ENCODE assay signal across 20 cellular contexts in the genomic region with DNA sequence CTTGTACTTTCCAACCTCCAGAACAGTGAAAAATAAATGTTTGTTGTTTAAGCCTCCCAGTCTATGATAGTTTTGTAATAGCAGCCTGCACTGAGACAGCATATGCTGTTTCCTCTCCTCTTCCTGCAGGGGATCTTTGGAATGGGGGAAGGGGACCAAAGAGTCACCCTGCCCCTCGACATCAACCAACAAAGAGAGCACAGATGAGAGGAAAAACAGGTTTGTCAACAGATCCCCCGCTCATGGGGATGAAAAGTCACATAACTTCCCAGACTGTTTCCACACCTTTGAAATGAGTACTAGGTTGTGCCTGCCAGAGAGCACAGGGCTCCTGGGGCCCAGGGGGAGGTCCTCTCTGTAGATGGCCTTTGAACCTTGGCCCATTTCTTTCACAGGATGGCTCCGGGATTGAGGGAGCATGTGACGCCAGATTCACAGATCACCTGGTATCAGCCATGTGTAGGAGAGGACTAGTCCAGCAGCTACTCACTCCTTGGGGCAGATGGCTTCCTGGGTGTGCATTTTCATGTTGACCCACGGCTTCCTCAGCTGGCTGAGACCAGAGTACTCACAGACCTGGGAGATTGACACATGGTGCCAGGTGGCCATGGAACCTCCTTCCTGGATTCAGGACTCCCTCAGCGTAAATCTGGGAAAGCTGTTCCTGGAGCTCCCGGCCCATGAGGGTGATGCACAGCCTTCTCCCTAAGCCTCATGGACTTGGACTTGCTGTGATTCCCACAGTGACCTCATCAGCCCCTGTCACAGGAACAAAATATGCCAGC.
"Had no signal": no experiment of that assay in that cellular context is flagged by ENCODE, and none has a peak within 500 bp of the region (broad histone marks: within the 10 kb centered on the region; RNA-seq: fewer than 3 reads in every experiment).

No MANE protein-coding gene starts in this region.

- H3K4me1 ChIP-seq: neural progenitor cell, testis had no signal

- H3K27me3 ChIP-seq: neural progenitor cell, sigmoid colon, spleen, testis, upper lobe of right lung had no signal

- DNase-seq: activated CD4-positive, alpha-beta T cell treated with anti-CD3 and anti-CD28 coated beads, Interleukin-2, amount 50 U/mL, for 48 hours; activated gamma-delta T cell treated with Interleukin-2 at 50 U/mL for 16 hours; effector memory CD4-positive, alpha-beta T cell; hippocampal formation; kidney; left ventricle myocardium inferior; naive thymus-derived CD4-positive, alpha-beta T cell; sigmoid colon; spleen; stimulated activated CD4-positive, alpha-beta T cell treated with anti-CD3 and anti-CD28 coated beads, Interleukin-4, amount 100 ng/mL, for 4 hours; SW 1271; T-helper 2 cell; testis; upper lobe of right lung; WERI-Rb-1 had no signal

- H3K4me2 ChIP-seq: neural progenitor cell had no signal

- H3K36me3 ChIP-seq: left ventricle myocardium inferior, neural progenitor cell, sigmoid colon, spleen, upper lobe of right lung, WERI-Rb-1 had no signal

- H3K27ac ChIP-seq: left ventricle myocardium inferior, neural progenitor cell, sigmoid colon, spleen, testis, upper lobe of right lung, WERI-Rb-1 had no signal

- H3K27ac Mint-ChIP-seq: activated naive CD8-positive, alpha-beta T cell; dendritic cell treated with granulocyte-macrophage colony-stimulating factor and Interleukin-4, amounts not matched to agents 40 ng/mL and 50 ng/mL, for 4 days; memory B cell; naive thymus-derived CD4-positive, alpha-beta T cell; neural progenitor cell; stimulated activated memory B cell treated with anti-CD40 and anti-IgM and Interleukin-4, amounts not matched to agents 10 μg/mL and 1 μg/mL and 100 μg/mL, for 72 hours had no signal

- H3K9me3 ChIP-seq: left ventricle myocardium inferior, sigmoid colon, spleen, testis, upper lobe of right lung had no signal

- H3K4me3 Mint-ChIP-seq: activated naive CD8-positive, alpha-beta T cell; dendritic cell treated with granulocyte-macrophage colony-stimulating factor and Interleukin-4, amounts not matched to agents 40 ng/mL and 50 ng/mL, for 4 days; memory B cell; naive thymus-derived CD4-positive, alpha-beta T cell; neural progenitor cell; stimulated activated memory B cell treated with anti-CD40 and anti-IgM and Interleukin-4, amounts not matched to agents 10 μg/mL and 1 μg/mL and 100 μg/mL, for 72 hours had no signal

- H3K9me3 Mint-ChIP-seq: dendritic cell treated with granulocyte-macrophage colony-stimulating factor and Interleukin-4, amounts not matched to agents 40 ng/mL and 50 ng/mL, for 4 days; memory B cell; stimulated activated memory B cell treated with anti-CD40 and anti-IgM and Interleukin-4, amounts not matched to agents 10 μg/mL and 1 μg/mL and 100 μg/mL, for 72 hours had no signal

- H2AFZ ChIP-seq: neural progenitor cell had no signal

- H3K36me3 Mint-ChIP-seq: memory B cell; neural progenitor cell; stimulated activated memory B cell treated with anti-CD40 and anti-IgM and Interleukin-4, amounts not matched to agents 10 μg/mL and 1 μg/mL and 100 μg/mL, for 72 hours had no signal

- ATAC-seq: naive thymus-derived CD4-positive, alpha-beta T cell; stimulated activated memory B cell treated with anti-CD40 and anti-IgM and Interleukin-4, amounts not matched to agents 10 μg/mL and 1 μg/mL and 100 μg/mL, for 72 hours; upper lobe of right lung had no signal

- H3K4me1 Mint-ChIP-seq: memory B cell; naive thymus-derived CD4-positive, alpha-beta T cell; neural progenitor cell; stimulated activated memory B cell treated with anti-CD40 and anti-IgM and Interleukin-4, amounts not matched to agents 10 μg/mL and 1 μg/mL and 100 μg/mL, for 72 hours had no signal

- H3K27me3 Mint-ChIP-seq: dendritic cell treated with granulocyte-macrophage colony-stimulating factor and Interleukin-4, amounts not matched to agents 40 ng/mL and 50 ng/mL, for 4 days; memory B cell; stimulated activated memory B cell treated with anti-CD40 and anti-IgM and Interleukin-4, amounts not matched to agents 10 μg/mL and 1 μg/mL and 100 μg/mL, for 72 hours had no signal

- H3K9ac ChIP-seq: neural progenitor cell had no signal

- H3K4me3 ChIP-seq: left ventricle myocardium inferior, neural progenitor cell, sigmoid colon, spleen, testis, upper lobe of right lung had no signal
